10 cellular contexts compared by ENCODE assay signal in the genomic region with DNA sequence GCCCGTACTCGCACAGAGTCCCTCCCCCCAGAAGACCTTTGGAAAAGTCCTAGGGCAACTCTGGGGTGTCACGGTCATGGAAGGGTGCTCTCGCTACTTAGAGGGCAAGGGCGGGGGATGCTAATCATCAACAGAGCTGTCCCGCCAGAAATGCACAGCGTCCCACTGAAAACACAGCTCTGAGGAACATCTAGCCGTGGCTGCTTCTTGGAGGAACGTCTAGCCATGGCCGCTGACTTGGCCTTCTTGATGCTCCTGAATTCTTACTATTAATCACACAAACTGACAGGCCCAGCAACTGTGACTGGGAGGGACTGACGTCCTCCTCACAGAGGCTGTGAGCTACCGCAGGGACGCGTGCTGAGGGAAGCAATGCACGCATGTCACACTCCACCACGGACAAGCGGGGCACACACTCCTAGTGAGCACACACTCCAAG. TPM values are rescaled to one million over a fixed set of nuclear protein-coding genes. Genes with fewer than 3 reads are reported as not detected.
DNase-seq lines count a peak whose midpoint lies in the region; ATAC-seq and TF ChIP-seq lines count a peak whose summit lies in the region.
"Had no signal": no experiment of that assay in that cellular context is flagged by ENCODE, and none has a peak within 500 bp of the region (broad histone marks: within the 10 kb centered on the region; RNA-seq: fewer than 3 reads in every experiment).

No MANE protein-coding gene starts in this region.

- TF ChIP-seq CTCF in fibroblast of the aortic adventitia (IDR thresholded peaks at IDR 0.05; ENCODE audit: insufficient read depth, low read length): no peak

- peak overlapping the region; percentile 99 for H3K27ac Mint-ChIP-seq in T-helper 2 cell treated with Interferon-gamma antibody and Interleukin-4, amounts not matched to agents 5 μg/mL and 100 μg/mL, for 36 hours
- peak overlapping the region; percentile 98 for H3K27ac Mint-ChIP-seq in T-helper 17 cell

- no peaks in the 10 kb centered on the region for H3K9me3 ChIP-seq in T-helper 17 cell (ENCODE audit: control insufficient read depth, low read length, poor library complexity, severe bottlenecking)

- peak overlapping the region; percentile 98 for H3K4me3 Mint-ChIP-seq in T-helper 2 cell treated with Interferon-gamma antibody and Interleukin-4, amounts not matched to agents 5 μg/mL and 100 μg/mL, for 36 hours
- H3K4me3 Mint-ChIP-seq in T-helper 17 cell: peak overlapping the region; percentile 95

- peak overlapping the region in 12 of 21 experiments; percentile 39 to 100 (median 98) for H3K27ac ChIP-seq in skin epidermis

- H3K4me1 Mint-ChIP-seq in T-helper 2 cell treated with Interferon-gamma antibody and Interleukin-4, amounts not matched to agents 5 μg/mL and 100 μg/mL, for 36 hours (ENCODE audit: low read depth): peaks cover 15% of the 10 kb centered on the region
- peaks cover 30% of the 10 kb centered on the region for H3K4me1 Mint-ChIP-seq in T-helper 17 cell

- peak overlapping the region; percentile 90 for H3K4me3 ChIP-seq in fibroblast of the aortic adventitia (ENCODE audit: low read depth, low read length)
- H3K4me3 ChIP-seq in skin epidermis: peak overlapping the region in 2 of 7 experiments; percentile 69 to 90

- no peaks in the 10 kb centered on the region for H3K9me3 Mint-ChIP-seq in T-helper 2 cell treated with Interferon-gamma antibody and Interleukin-4, amounts not matched to agents 5 μg/mL and 100 μg/mL, for 36 hours

- H3K36me3 Mint-ChIP-seq in T-helper 2 cell treated with Interferon-gamma antibody and Interleukin-4, amounts not matched to agents 5 μg/mL and 100 μg/mL, for 36 hours (ENCODE audit: low read depth): peaks cover 19% of the 10 kb centered on the region
- H3K36me3 Mint-ChIP-seq in T-helper 17 cell (ENCODE audit: low read depth): peaks cover 5% of the 10 kb centered on the region

- peaks cover 2% of the 10 kb centered on the region for H3K27me3 Mint-ChIP-seq in T-helper 2 cell treated with Interferon-gamma antibody and Interleukin-4, amounts not matched to agents 5 μg/mL and 100 μg/mL, for 36 hours (ENCODE audit: low read depth)
- no peaks in the 10 kb centered on the region for H3K27me3 Mint-ChIP-seq in T-helper 17 cell

- no peak for ATAC-seq in T-helper 17 cell
- no peak for ATAC-seq in HG02884 (IDR thresholded peaks at IDR 0.05; ENCODE audit: unreplicated experiment)

- DNase-seq in T-helper 2 cell treated with Interferon-gamma antibody and Interleukin-4, amounts not matched to agents 5 μg/mL and 100 μg/mL, for 36 hours (ENCODE audit: low spot score): no peak
- no peak for DNase-seq in T-helper 2 cell
- no peak for DNase-seq in T-helper 17 cell
- no peak for DNase-seq in fibroblast of the aortic adventitia (ENCODE audit: low read depth)
- no peak for DNase-seq in SW480 (ENCODE audit: low spot score)
- no peak for DNase-seq in D341Med (ENCODE audit: low spot score)

RNA-seq across cellular contexts. Expression of gene TUBGCP2, which starts 1.7 kb away (rescaled TPM):
- 10 to 100 TPM; 73.6 to 75.4 TPM for total RNA-seq in T-helper 17 cell
- 33.0 and 72.8 TPM in 2 replicates for total RNA-seq in fibroblast of the aortic adventitia (ENCODE audit: low replicate concordance)

RNA-seq across cellular contexts. Expression of gene ZNF511, which starts 1.8 kb away (rescaled TPM):
- total RNA-seq in T-helper 17 cell (10 to 100 TPM; 28.1 to 33.2 TPM), fibroblast of the aortic adventitia (ENCODE audit: low replicate concordance) (1.7 and 22.1 TPM in 2 replicates)

RNA-seq across cellular contexts. Expression of gene CALY, which starts 29.7 kb away (rescaled TPM):
- total RNA-seq in T-helper 17 cell (1 to 10 TPM in 1 of 2 donors, under 1 TPM in 1; 0.96 to 1.9 TPM), fibroblast of the aortic adventitia (ENCODE audit: low replicate concordance) (not detected in 2 replicates)
- total RNA-seq: T-helper 2 cell treated with Interferon-gamma antibody and Interleukin-4, amounts not matched to agents 100 ng/mL and 5 ng/mL, for 36 hours; ureter had no signal

RNA-seq across cellular contexts. Expression of gene ADAM8, which starts 30.3 kb away (rescaled TPM):
- total RNA-seq in T-helper 17 cell (100 to 1,000 TPM; 157 to 188 TPM), fibroblast of the aortic adventitia (ENCODE audit: low replicate concordance) (0.36 TPM in 1 of 2 replicates, not detected in the other)

RNA-seq across cellular contexts. Expression of gene PRAP1, which starts 40.2 kb away (rescaled TPM):
- total RNA-seq in T-helper 17 cell: not detected
- not detected in 2 replicates for total RNA-seq in fibroblast of the aortic adventitia (ENCODE audit: low replicate concordance)
- total RNA-seq: T-helper 2 cell treated with Interferon-gamma antibody and Interleukin-4, amounts not matched to agents 100 ng/mL and 5 ng/mL, for 36 hours; ureter had no signal
